Comparison of ENCODE assay signal across 24 cellular contexts in the genomic region with DNA sequence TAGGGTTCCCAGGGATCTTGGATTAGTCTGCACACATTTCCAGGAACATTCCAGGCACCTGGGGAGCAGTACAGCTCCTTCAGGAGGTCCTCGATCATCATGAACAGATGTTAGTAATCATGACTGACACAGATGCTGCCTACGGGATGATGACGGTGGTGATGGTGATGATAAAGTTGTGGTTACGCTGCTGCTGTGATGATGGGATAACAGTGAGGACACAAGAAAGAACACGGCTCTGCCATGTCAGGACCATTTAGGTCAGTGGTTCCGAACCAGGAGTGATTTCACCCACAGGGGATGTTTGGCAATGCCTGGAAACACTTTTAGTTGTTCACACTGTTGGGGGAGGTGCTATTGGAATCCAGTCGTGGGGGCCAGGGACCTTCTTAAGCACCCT.
"Had no signal": no experiment of that assay in that cellular context is flagged by ENCODE, and none has a peak within 500 bp of the region (broad histone marks: within the 10 kb centered on the region; RNA-seq: fewer than 3 reads in every experiment).

No MANE protein-coding gene starts in this region.

- H3K4me3 Mint-ChIP-seq: memory B cell; natural killer cell; stimulated activated naive CD8-positive, alpha-beta T cell treated with anti-CD3 and anti-CD28 coated beads, Interleukin-15, amount 100 ng/mL, for 72 hours had no signal

- H3K27me3 Mint-ChIP-seq: memory B cell; stimulated activated naive CD8-positive, alpha-beta T cell treated with anti-CD3 and anti-CD28 coated beads, Interleukin-15, amount 100 ng/mL, for 72 hours had no signal

- H3K4me1 ChIP-seq: parathyroid adenoma, right atrium auricular region, suprapubic skin, transverse colon, upper lobe of right lung had no signal

- H3K9me3 ChIP-seq: neutrophil, right atrium auricular region, suprapubic skin, transverse colon, upper lobe of right lung had no signal

- H3K27ac ChIP-seq: coronary artery, neutrophil, parathyroid adenoma, right atrium auricular region, suprapubic skin, transverse colon, upper lobe of right lung had no signal

- H3K4me1 Mint-ChIP-seq: memory B cell; natural killer cell; stimulated activated naive CD8-positive, alpha-beta T cell treated with anti-CD3 and anti-CD28 coated beads, Interleukin-15, amount 100 ng/mL, for 72 hours had no signal

- H3K36me3 Mint-ChIP-seq: memory B cell, natural killer cell had no signal

- H3K4me3 ChIP-seq: coronary artery, lung, right atrium auricular region, smooth muscle cell, suprapubic skin, transverse colon, upper lobe of right lung had no signal

- FAIRE-seq: endometrium, frontal cortex, keratinocyte had no signal

- H3K27ac Mint-ChIP-seq: memory B cell, natural killer cell, progenitor cell of endocrine pancreas had no signal

- H3K36me3 ChIP-seq: neutrophil, right atrium auricular region, suprapubic skin, transverse colon, upper lobe of right lung had no signal

- DNase-seq: dermis blood vessel endothelial cell; effector memory CD4-positive, alpha-beta T cell; erythroblast; natural killer cell; stimulated activated CD4-positive, alpha-beta T cell treated with anti-CD3 and anti-CD28 coated beads, Interleukin-12 subunit alpha, Interleukin-12 subunit beta, amount 100 ng/mL, for 4 hours; stimulated activated CD4-positive, alpha-beta T cell treated with anti-CD3 and anti-CD28 coated beads, Interleukin-1b, Interleukin-23, amount 100 ng/mL, for 48 hours; stimulated activated CD4-positive, alpha-beta T cell treated with anti-CD3 and anti-CD28 coated beads, Interleukin-4, amount 100 ng/mL, for 1 hour; stimulated activated CD8-positive, alpha-beta memory T cell treated with anti-CD3 and anti-CD28 coated beads, Interleukin-4, amount 100 ng/mL, for 48 hours; stimulated activated naive CD4-positive, alpha-beta T cell; stimulated activated naive CD8-positive, alpha-beta T cell treated with anti-CD3 and anti-CD28 coated beads, Interleukin-15, amount 100 ng/mL, for 72 hours; transverse colon; upper lobe of right lung had no signal

- H3K27me3 ChIP-seq: neutrophil, right atrium auricular region, transverse colon, upper lobe of right lung had no signal
